33 cellular contexts compared by ENCODE assay signal in the genomic region with DNA sequence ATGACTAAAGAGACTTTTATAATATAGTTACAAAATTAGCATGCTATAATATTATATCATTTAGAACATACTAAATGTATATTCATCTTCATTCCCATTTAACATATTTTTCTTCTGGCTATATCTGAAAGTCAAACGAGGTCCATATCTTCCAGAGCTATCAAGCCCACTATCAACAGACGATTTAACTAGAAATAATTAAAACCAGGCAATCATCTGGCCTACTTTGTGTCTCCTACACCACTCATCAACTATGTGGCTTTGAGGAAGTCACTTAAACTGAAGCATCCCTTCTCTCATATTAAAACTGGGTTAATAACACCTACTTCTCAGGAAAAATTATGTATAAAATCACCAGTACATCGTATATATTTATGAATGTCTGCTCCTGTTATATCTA.
A peak's percentile ranks its signal among the peaks of the same experiment; 100 is the strongest.
DNase-seq lines count a peak whose midpoint lies in the region; ATAC-seq and TF ChIP-seq lines count a peak whose summit lies in the region.
"Had no signal": no experiment of that assay in that cellular context is flagged by ENCODE, and none has a peak within 500 bp of the region (broad histone marks: within the 10 kb centered on the region; RNA-seq: fewer than 3 reads in every experiment).

No MANE protein-coding gene starts in this region.

- no peak overlapping the region for H3K4me2 ChIP-seq in SK-N-SH
- H3K4me2 ChIP-seq in mesendoderm (ENCODE audit: low read length), result no peak overlapping the region
- H3K4me2 ChIP-seq: A549, BLaER1 had no signal

- TF ChIP-seq EP300 in SK-N-SH (IDR thresholded peaks at IDR 0.05; ENCODE audit: borderline replicate concordance in 1 of 2, low read depth in 1 of 2, low read length in 1 of 2), result peak in 1 of 2 experiments; percentile 49; a peak in 1 of 4 replicates

- no peak for TF ChIP-seq RAD21 in SK-N-SH (IDR thresholded peaks at IDR 0.05; ENCODE audit: low read length)

- DNase-seq in SK-N-DZ (ENCODE audit: low spot score), result peak; percentile 8
- peak; percentile 15 for DNase-seq in SK-N-SH
- peak; percentile 18 for DNase-seq in mesendoderm
- no peak for DNase-seq in MV-4-11 (lab: John Stamatoyannopoulos, UW)
- DNase-seq in activated naive CD4-positive, alpha-beta T cell treated with anti-CD3 and anti-CD28 coated beads, Interleukin-2, amount 50 U/mL, for 16 hours, result no peak
- DNase-seq: 8988T; ACHN; AML-193; BE2C; C1 segment of cervical spinal cord; Caco-2; Calu3; CD4-positive, alpha-beta memory T cell; CD4-positive, alpha-beta T cell; CD4-positive, CD25-positive, alpha-beta regulatory T cell; CD8-positive, alpha-beta memory T cell; CD8-positive, alpha-beta T cell; COR-L47; DMS 273 treated with DMSO at 0.1 percent for 48 hours; DMS153; DMS53; DMS79; DMS79 treated with DMSO at 0.1 percent for 48 hours; DND-41; EL had no signal

- H3K4me1 ChIP-seq in SK-N-SH (ENCODE audit: control insufficient read depth in 1 of 2, insufficient read depth in 2 of 2, low read depth in 1 of 2, low read length in 1 of 2), result no peaks in the 10 kb centered on the region; a peak in 1 of 4 replicates
- H3K4me1 ChIP-seq in mesendoderm (ENCODE audit: control insufficient read depth, low read depth, low read length), result no peaks in the 10 kb centered on the region
- H3K4me1 ChIP-seq: A549, BE2C, BLaER1, Caco-2 had no signal

- WGBS in SK-N-SH (ENCODE audit: low lambda C conversion rate), result 2% methylated on average over 3 of the region's 3 CpGs
- WGBS in mesendoderm (ENCODE audit: extremely low coverage, insufficient coverage, low lambda C conversion rate), result 100% methylated on average over 1 of the region's 3 CpGs

- H3K23ac ChIP-seq in mesendoderm (ENCODE audit: low read length), result no peak overlapping the region

- no peak overlapping the region for H3K18ac ChIP-seq in mesendoderm (ENCODE audit: low read length)

- no peaks in the 10 kb centered on the region for H3F3A ChIP-seq in SK-N-SH (replicated peaks; ENCODE audit: insufficient read depth)

- H3K9me3 ChIP-seq in SK-N-SH, result no peaks in the 10 kb centered on the region
- H3K9me3 ChIP-seq: A549; BE2C; BLaER1; BLaER1 treated with 17β-estradiol and CSF1 and Interleukin-3, amounts not matched to agents 10 nM and 100 nM; Caco-2 had no signal

- H3K4me3 ChIP-seq in SK-N-SH (ENCODE audit: low read depth in 2 of 2, low read length in 1 of 2) (no peak overlapping the region), mesendoderm (ENCODE audit: low read length) (no peak overlapping the region)
- H3K4me3 ChIP-seq: A549; BLaER1; BLaER1 treated with 17β-estradiol and CSF1 and Interleukin-3, amounts not matched to agents 10 nM and 100 nM had no signal

- POLR2A ChIA-PET in SK-N-SH (lab: Yijun Ruan, JAX), result no interaction called here

- H3K9me2 ChIP-seq in SK-N-SH, result no peaks in the 10 kb centered on the region

- H2AK5ac ChIP-seq in mesendoderm (ENCODE audit: low read length), result no peak overlapping the region

- no peak overlapping the region for H3K4ac ChIP-seq in mesendoderm (ENCODE audit: low read depth, low read length)

- ATAC-seq in SK-N-SH treated with all-trans-retinoic acid at 6 μM for 48 hours (no peak), GM18909 (IDR thresholded peaks at IDR 0.05; ENCODE audit: poor library complexity, unreplicated experiment) (no peak), HG02759 (IDR thresholded peaks at IDR 0.05; ENCODE audit: unreplicated experiment) (no peak)
- ATAC-seq: A549; CD8-positive, alpha-beta T cell had no signal

- no peak overlapping the region for H4K5ac ChIP-seq in mesendoderm (ENCODE audit: low read length)

- H3K79me1 ChIP-seq in mesendoderm (ENCODE audit: low read length), result no peaks in the 10 kb centered on the region

- H2BK15ac ChIP-seq in mesendoderm (replicated peaks; ENCODE audit: low read depth), result no peak overlapping the region

- H3K56ac ChIP-seq in mesendoderm (ENCODE audit: low read length), result no peak overlapping the region

- CTCF ChIA-PET in SK-N-SH (lab: Yijun Ruan, JAX), result no interaction called here

- H3K36me3 ChIP-seq in SK-N-SH (replicated peaks in 1 of 2; ENCODE audit: control insufficient read depth in 1 of 2, insufficient read depth in 2 of 2, low read length in 1 of 2) (no peaks in the 10 kb centered on the region), mesendoderm (ENCODE audit: control insufficient read depth, insufficient read depth, low read length) (no peaks in the 10 kb centered on the region)
- H3K36me3 ChIP-seq: BE2C; BLaER1; BLaER1 treated with 17β-estradiol and CSF1 and Interleukin-3, amounts not matched to agents 10 nM and 100 nM had no signal

- H4K8ac ChIP-seq in mesendoderm (ENCODE audit: low read depth, low read length), result no peak overlapping the region

- no peak overlapping the region for H2AFZ ChIP-seq in SK-N-SH (ENCODE audit: low read depth)

- H3K27ac ChIP-seq in SK-N-SH (ENCODE audit: low read depth in 2 of 2, low read length in 1 of 2) (no peak overlapping the region), mesendoderm (ENCODE audit: low read depth, low read length) (no peak overlapping the region)
- H3K27ac ChIP-seq: 22Rv1, A549, BLaER1, C4-2B had no signal

- no peaks in the 10 kb centered on the region for H3K79me2 ChIP-seq in SK-N-SH (ENCODE audit: insufficient read depth)
- no peaks in the 10 kb centered on the region for H3K79me2 ChIP-seq in mesendoderm (ENCODE audit: control insufficient read depth, insufficient read depth, low read length)

- no peak overlapping the region for H3K9ac ChIP-seq in SK-N-SH
- H3K9ac ChIP-seq in mesendoderm (ENCODE audit: low read length), result no peak overlapping the region
- H3K9ac ChIP-seq: BLaER1; BLaER1 treated with 17β-estradiol and CSF1 and Interleukin-3, amounts not matched to agents 10 nM and 100 nM had no signal

- H3K27me3 ChIP-seq in SK-N-SH (ENCODE audit: insufficient read depth) (no peaks in the 10 kb centered on the region; the same call in 1 of the 2 replicates), mesendoderm (ENCODE audit: insufficient read depth, low read length, poor library complexity) (no peaks in the 10 kb centered on the region)
- H3K27me3 ChIP-seq: BE2C; BLaER1; BLaER1 treated with 17β-estradiol and CSF1 and Interleukin-3, amounts not matched to agents 10 nM and 100 nM had no signal

- no peak overlapping the region for H2BK5ac ChIP-seq in mesendoderm (ENCODE audit: low read length)

- H4K20me1 ChIP-seq in SK-N-SH (ENCODE audit: insufficient read depth), result no peaks in the 10 kb centered on the region
- H4K20me1 ChIP-seq: BLaER1; BLaER1 treated with 17β-estradiol and CSF1 and Interleukin-3, amounts not matched to agents 10 nM and 100 nM had no signal

- no peak overlapping the region for H2BK120ac ChIP-seq in mesendoderm (ENCODE audit: low read depth, low read length)

- TF ChIP-seq CTCF in SK-N-SH (IDR thresholded peaks at IDR 0.05), result no peak

TF ChIP-seq in SK-N-SH, 30 proteins besides CTCF, POLR2A, EP300 and RAD21 (continues in another document):
- TF ChIP-seq, protein P1, sequence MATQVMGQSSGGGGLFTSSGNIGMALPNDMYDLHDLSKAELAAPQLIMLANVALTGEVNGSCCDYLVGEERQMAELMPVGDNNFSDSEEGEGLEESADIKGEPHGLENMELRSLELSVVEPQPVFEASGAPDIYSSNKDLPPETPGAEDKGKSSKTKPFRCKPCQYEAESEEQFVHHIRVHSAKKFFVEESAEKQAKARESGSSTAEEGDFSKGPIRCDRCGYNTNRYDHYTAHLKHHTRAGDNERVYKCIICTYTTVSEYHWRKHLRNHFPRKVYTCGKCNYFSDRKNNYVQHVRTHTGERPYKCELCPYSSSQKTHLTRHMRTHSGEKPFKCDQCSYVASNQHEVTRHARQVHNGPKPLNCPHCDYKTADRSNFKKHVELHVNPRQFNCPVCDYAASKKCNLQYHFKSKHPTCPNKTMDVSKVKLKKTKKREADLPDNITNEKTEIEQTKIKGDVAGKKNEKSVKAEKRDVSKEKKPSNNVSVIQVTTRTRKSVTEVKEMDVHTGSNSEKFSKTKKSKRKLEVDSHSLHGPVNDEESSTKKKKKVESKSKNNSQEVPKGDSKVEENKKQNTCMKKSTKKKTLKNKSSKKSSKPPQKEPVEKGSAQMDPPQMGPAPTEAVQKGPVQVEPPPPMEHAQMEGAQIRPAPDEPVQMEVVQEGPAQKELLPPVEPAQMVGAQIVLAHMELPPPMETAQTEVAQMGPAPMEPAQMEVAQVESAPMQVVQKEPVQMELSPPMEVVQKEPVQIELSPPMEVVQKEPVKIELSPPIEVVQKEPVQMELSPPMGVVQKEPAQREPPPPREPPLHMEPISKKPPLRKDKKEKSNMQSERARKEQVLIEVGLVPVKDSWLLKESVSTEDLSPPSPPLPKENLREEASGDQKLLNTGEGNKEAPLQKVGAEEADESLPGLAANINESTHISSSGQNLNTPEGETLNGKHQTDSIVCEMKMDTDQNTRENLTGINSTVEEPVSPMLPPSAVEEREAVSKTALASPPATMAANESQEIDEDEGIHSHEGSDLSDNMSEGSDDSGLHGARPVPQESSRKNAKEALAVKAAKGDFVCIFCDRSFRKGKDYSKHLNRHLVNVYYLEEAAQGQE (IDR thresholded peaks at IDR 0.05; ENCODE audit: low read depth, low read length), result no peak
- no peak for TF ChIP-seq TCF12 (IDR thresholded peaks at IDR 0.05)

TF ChIP-seq in SK-N-SH treated with all-trans-retinoic acid at 6 μM for 48 hours, 23 proteins besides CTCF, POLR2A, EP300 and RAD21:
- TF ChIP-seq TCF4 (CRISPR knock-in tag; IDR thresholded peaks at IDR 0.05; ENCODE audit: borderline replicate concordance) (peak; percentile 42; the same call in 1 of the 2 replicates), CSDC2 (CRISPR knock-in tag; IDR thresholded peaks at IDR 0.05) (no peak)

Comparison
In these comparisons a context has a peak if more than half of its experiments do, and no peak if none do; other contexts are left out.
1. DNase-seq: peak in SK-N-DZ (single experiment), SK-N-SH (single experiment) and mesendoderm (single experiment); none in MV-4-11 (single experiment) and activated naive CD4-positive, alpha-beta T cell treated with anti-CD3 and anti-CD28 coated beads, Interleukin-2, amount 50 U/mL, for 16 hours (single experiment).